In the genomic region with DNA sequence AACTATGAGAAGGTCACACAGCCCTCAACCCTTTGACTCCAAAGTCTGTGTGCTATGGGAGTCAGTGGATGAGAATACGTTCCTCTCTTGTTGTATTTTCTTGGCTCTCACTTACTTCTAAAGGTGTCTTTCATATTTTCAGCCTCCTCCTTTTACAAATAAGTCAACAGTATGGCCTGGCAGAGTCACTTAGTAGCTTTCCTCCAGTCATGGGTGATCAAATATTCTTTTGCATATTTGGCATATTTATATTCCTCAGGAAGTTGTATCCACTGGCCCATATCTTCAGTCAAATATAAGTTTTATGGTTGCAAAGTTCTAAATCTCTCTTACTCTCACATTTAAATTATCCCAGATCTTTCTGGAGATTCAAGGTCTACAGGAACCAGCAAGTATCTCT, we compare ENCODE assay signal across 24 cellular contexts.
DNase-seq lines count a peak whose midpoint lies in the region; ATAC-seq and TF ChIP-seq lines count a peak whose summit lies in the region.
"Had no signal": no experiment of that assay in that cellular context is flagged by ENCODE, and none has a peak within 500 bp of the region (broad histone marks: within the 10 kb centered on the region; RNA-seq: fewer than 3 reads in every experiment).

No MANE protein-coding gene starts in this region.

- peak overlapping the region; percentile 36 for H2BK12ac ChIP-seq in trophoblast cell (ENCODE audit: low read length)

- H3K79me1 ChIP-seq in trophoblast cell (ENCODE audit: low read length) = no peaks in the 10 kb centered on the region

- H3K9ac ChIP-seq in trophoblast cell (ENCODE audit: low read length) = no peak overlapping the region

- H3K36me3 ChIP-seq in DOHH2 (ENCODE audit: control insufficient read depth, low read length) (peaks cover 4% of the 10 kb centered on the region), trophoblast cell (ENCODE audit: control insufficient read depth in 1 of 2, insufficient read depth in 2 of 2, low read length in 2 of 2) (no peaks in the 10 kb centered on the region)
- H3K36me3 ChIP-seq: HAP-1, SJSA1 had no signal

- no CpG with 5 or more reads among the region's 1 CpG for WGBS in trophoblast cell (ENCODE audit: extremely low coverage, insufficient coverage, insufficient read length)

- no peak overlapping the region for H2BK5ac ChIP-seq in trophoblast cell (ENCODE audit: low read depth, low read length, poor library complexity)

- no peak overlapping the region for H2AFZ ChIP-seq in trophoblast cell (ENCODE audit: insufficient read depth, low read length, poor library complexity)
- H2AFZ ChIP-seq: PC-9 had no signal

- H4K12ac ChIP-seq in trophoblast cell (ENCODE audit: low read depth, low read length) = no peak overlapping the region

- H3K27me3 ChIP-seq in DOHH2 (ENCODE audit: control insufficient read depth, low read length) (no peaks in the 10 kb centered on the region), trophoblast cell (ENCODE audit: insufficient read depth, low read length) (no peaks in the 10 kb centered on the region)
- H3K27me3 ChIP-seq: SJSA1 had no signal

- H3K4me3 ChIP-seq in DOHH2 (ENCODE audit: low read length) = peak overlapping the region; percentile 79
- no peak overlapping the region for H3K4me3 ChIP-seq in trophoblast cell (ENCODE audit: low read depth, low read length)
- H3K4me3 ChIP-seq: HAP-1, PC-9, SJSA1 had no signal

- no peak overlapping the region for H2BK120ac ChIP-seq in trophoblast cell (ENCODE audit: insufficient read depth, low read length, poor library complexity)

- no peak overlapping the region for H3K23ac ChIP-seq in trophoblast cell (ENCODE audit: low read length)

- peaks cover 21% of the 10 kb centered on the region for H3K79me2 ChIP-seq in DOHH2 (ENCODE audit: control insufficient read depth, low read length)
- H3K79me2 ChIP-seq in trophoblast cell (ENCODE audit: control insufficient read depth, insufficient read depth, low read length, poor library complexity) = no peaks in the 10 kb centered on the region

- H4K20me1 ChIP-seq in DOHH2 (ENCODE audit: control insufficient read depth, insufficient read depth, low read depth, low read length) = no peaks in the 10 kb centered on the region

- no peak overlapping the region for H4K8ac ChIP-seq in trophoblast cell (ENCODE audit: low read depth, low read length)

- H3K4me2 ChIP-seq in DOHH2 (ENCODE audit: low read length) (peak overlapping the region; percentile 73), trophoblast cell (ENCODE audit: low read length) (no peak overlapping the region)
- H3K4me2 ChIP-seq: PC-9 had no signal

- H3F3A ChIP-seq in DOHH2 (ENCODE audit: control insufficient read depth, insufficient read depth) = peaks cover 19% of the 10 kb centered on the region

- no peak overlapping the region for H3K4ac ChIP-seq in trophoblast cell (ENCODE audit: low read depth, low read length)

- peaks cover 79% of the 10 kb centered on the region for H3K4me1 ChIP-seq in DOHH2 (ENCODE audit: control insufficient read depth, low read length)
- peaks cover 0 to 3% of the 10 kb centered on the region in 2 experiments for H3K4me1 ChIP-seq in trophoblast cell (ENCODE audit: control insufficient read depth in 1 of 2, insufficient read depth in 2 of 2, low read length in 2 of 2)
- H3K4me1 ChIP-seq: HAP-1, SJSA1 had no signal

- no peak overlapping the region for H3K14ac ChIP-seq in trophoblast cell (ENCODE audit: low read length)

- no peak overlapping the region for H4K91ac ChIP-seq in trophoblast cell (ENCODE audit: low read depth, low read length)

- no peak for TF ChIP-seq CTCF in DOHH2 (IDR thresholded peaks at IDR 0.05; ENCODE audit: low read depth, low read length, poor library complexity, severe bottlenecking)

- no peaks in the 10 kb centered on the region for H3K9me2 ChIP-seq in DOHH2 (replicated peaks; ENCODE audit: control insufficient read depth, low read length)

- DNase-seq in NCI-H526 treated with DMSO at 0.1 percent for 48 hours (lab: John Stamatoyannopoulos, UW) (peak; percentile 88), germinal center (ENCODE audit: low spot score) (peak; percentile 55), trophoblast cell (no peak), DMS 273 treated with DMSO at 0.1 percent for 48 hours (lab: John Stamatoyannopoulos, UW) (no peak)
- no peak for DNase-seq in activated T-cell treated with anti-CD3 and anti-CD28 coated beads, Interleukin-2, amount 50 U/mL, for 48 hours
- DNase-seq: 8988T; ACHN; CD4-positive, CD25-positive, alpha-beta regulatory T cell; DMS53; GOT3; HFFc6; KG1; NCI-H1092; NCI-H1417 treated with DMSO at 0.1 percent for 48 hours; NCI-H1694 treated with DMSO at 0.1 percent for 48 hours; NCI-H2081; NCI-H2227 treated with DMSO at 0.1 percent for 48 hours; NCI-H774; PC-9; Right ventricle myocardium superior had no signal

- H2AK5ac ChIP-seq in trophoblast cell (ENCODE audit: low read length) = no peak overlapping the region

- no peak overlapping the region for H3K18ac ChIP-seq in trophoblast cell (ENCODE audit: low read length)

- no peak for ATAC-seq in GM18867 (IDR thresholded peaks at IDR 0.05; ENCODE audit: unreplicated experiment)

- H3K9me3 ChIP-seq in DOHH2 (ENCODE audit: control insufficient read depth, insufficient read depth, low read length) (peaks cover 4% of the 10 kb centered on the region), trophoblast cell (ENCODE audit: insufficient read depth, low read depth, low read length) (no peaks in the 10 kb centered on the region)
- H3K9me3 ChIP-seq: HAP-1, SJSA1 had no signal

- H3K27ac ChIP-seq in DOHH2 (ENCODE audit: low read depth, low read length) (peak overlapping the region; percentile 88), trophoblast cell (ENCODE audit: low read depth, low read length) (no peak overlapping the region)
- H3K27ac ChIP-seq: PC-9, SJSA1 had no signal

Comparison
In these comparisons a context has a peak if more than half of its experiments do, and no peak if none do; other contexts are left out.
1. DNase-seq: peak in NCI-H526 treated with DMSO at 0.1 percent for 48 hours (single experiment) and germinal center (single experiment); none in trophoblast cell (0 of 2), DMS 273 treated with DMSO at 0.1 percent for 48 hours (single experiment) and activated T-cell treated with anti-CD3 and anti-CD28 coated beads, Interleukin-2, amount 50 U/mL, for 48 hours (0 of 2).